In genomic region chr17:43673516-43674323, GRCh38 we compare ENCODE assay signal across 1 cellular context.
TF ChIP-seq lines count a peak whose summit lies in the region.

No MANE protein-coding gene starts in this region.

TF ChIP-seq in HEK293, 187 proteins besides CTCF, POLR2A, EP300 and RAD21 (continued from another document):
- no peak for TF ChIP-seq ZNF704 (tag by site-specific recombination; IDR thresholded peaks at IDR 0.05)
- TF ChIP-seq ZNF561 (tag by site-specific recombination; IDR thresholded peaks at IDR 0.05; ENCODE audit: borderline replicate concordance) = 0 out of 2 replicates have a peak, but pooled peaks have one; percentile 31
- peak; percentile 71 for TF ChIP-seq ZBTB17 (tag by site-specific recombination; IDR thresholded peaks at IDR 0.05)
